Comparison of ENCODE assay signal across 14 cellular contexts in the genomic region with DNA sequence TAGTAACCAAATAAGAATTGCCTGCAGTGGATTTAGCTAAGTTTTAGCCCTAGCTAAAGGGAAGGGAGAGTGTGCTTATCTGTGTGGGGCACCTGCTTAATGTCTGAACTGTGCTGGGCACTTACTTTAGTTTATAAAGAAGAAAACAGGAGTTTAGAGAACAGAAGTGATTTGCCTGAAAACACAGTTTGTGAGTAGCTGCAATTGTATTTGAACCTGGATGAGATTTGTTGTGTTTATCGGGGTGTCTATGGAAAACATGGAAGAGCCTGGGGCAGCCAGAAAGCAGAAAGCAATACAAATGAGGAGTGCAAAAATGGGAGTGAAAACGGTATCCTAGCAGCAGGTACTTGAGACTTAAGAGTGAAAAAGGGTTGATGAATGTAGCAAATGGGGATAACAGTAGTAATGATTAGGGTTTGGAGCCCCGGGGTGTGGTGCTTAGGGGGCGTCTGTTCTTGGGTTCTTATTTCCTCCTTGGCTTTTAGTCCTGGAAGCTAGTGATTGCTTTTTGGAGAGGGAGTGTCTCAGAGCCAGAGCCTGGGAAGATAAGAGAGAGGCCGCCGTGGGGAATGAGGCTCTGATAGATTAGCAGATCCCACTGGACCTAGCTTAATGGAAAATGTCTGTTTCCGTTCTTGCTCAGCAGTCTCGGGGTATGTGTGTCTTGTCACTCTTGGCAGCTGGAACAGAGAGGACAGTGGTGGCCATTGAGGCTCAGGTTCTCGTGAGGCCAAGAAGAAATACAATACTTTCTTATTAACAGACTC. TPM values are rescaled to one million over a fixed set of nuclear protein-coding genes. Genes with fewer than 3 reads are reported as not detected.
DNase-seq lines count a peak whose midpoint lies in the region; ATAC-seq, FAIRE-seq and TF ChIP-seq lines count a peak whose summit lies in the region.
"Had no signal": no experiment of that assay in that cellular context is flagged by ENCODE, and none has a peak within 500 bp of the region (broad histone marks: within the 10 kb centered on the region; RNA-seq: fewer than 3 reads in every experiment).

No MANE protein-coding gene starts in this region.

- H3K36me3 ChIP-seq in left ventricle myocardium inferior (peaks cover 8% of the 10 kb centered on the region), small intestine (ENCODE audit: control insufficient read depth in 2 of 2, insufficient read depth in 2 of 2, low read length in 2 of 2) (peaks cover 0 to 3% of the 10 kb centered on the region in 2 donors)

- no peaks in the 10 kb centered on the region for H3K27me3 Mint-ChIP-seq in activated CD4-positive, alpha-beta T cell treated with anti-CD3 and anti-CD28 coated beads for 36 hours
- no peaks in the 10 kb centered on the region for H3K27me3 Mint-ChIP-seq in WTC11 (ENCODE audit: low read depth)

- ATAC-seq in activated CD4-positive, alpha-beta T cell treated with anti-CD3 and anti-CD28 coated beads for 36 hours = no peak
- ATAC-seq in WTC11 = no peak
- no peak for ATAC-seq in GM18907 (IDR thresholded peaks at IDR 0.05; ENCODE audit: unreplicated experiment)

- H3K4me3 ChIP-seq in left ventricle myocardium inferior (peak overlapping the region; percentile 7), small intestine (ENCODE audit: low read depth in 1 of 2, low read length in 2 of 2) (no peak overlapping the region)
- H3K4me3 ChIP-seq: suprapubic skin had no signal

- no peaks in the 10 kb centered on the region for H3K27me3 ChIP-seq in left ventricle myocardium inferior (ENCODE audit: low read depth)
- H3K27me3 ChIP-seq in small intestine (ENCODE audit: control insufficient read depth in 2 of 2, insufficient read depth in 2 of 2, low read length in 2 of 2) = no peaks in the 10 kb centered on the region
- H3K27me3 ChIP-seq: suprapubic skin had no signal

- H3K4me1 ChIP-seq in left ventricle myocardium inferior = peaks cover 88% of the 10 kb centered on the region
- H3K4me1 ChIP-seq in small intestine (ENCODE audit: control insufficient read depth in 2 of 2, insufficient read depth in 1 of 2, low read depth in 1 of 2, low read length in 1 of 2) = peaks cover 4 to 11% of the 10 kb centered on the region in 2 donors

- peaks cover 45% of the 10 kb centered on the region for H3K36me3 Mint-ChIP-seq in activated CD4-positive, alpha-beta T cell treated with anti-CD3 and anti-CD28 coated beads for 36 hours (ENCODE audit: low read depth)
- H3K36me3 Mint-ChIP-seq in WTC11 = peaks cover 16% of the 10 kb centered on the region

- no peaks in the 10 kb centered on the region for H3K9me3 Mint-ChIP-seq in activated CD4-positive, alpha-beta T cell treated with anti-CD3 and anti-CD28 coated beads for 36 hours (ENCODE audit: low read depth)
- H3K9me3 Mint-ChIP-seq in WTC11 = no peaks in the 10 kb centered on the region

- TF ChIP-seq CTCF in WTC11 (IDR thresholded peaks at IDR 0.05) (no peak), left ventricle myocardium inferior (IDR thresholded peaks at IDR 0.05; ENCODE audit: borderline replicate concordance) (no peak)

- H3K4me3 Mint-ChIP-seq in activated CD4-positive, alpha-beta T cell treated with anti-CD3 and anti-CD28 coated beads for 36 hours = no peak overlapping the region
- H3K4me3 Mint-ChIP-seq in WTC11 = no peak overlapping the region

- no peak for DNase-seq in activated CD4-positive, alpha-beta T cell treated with anti-CD3 and anti-CD28 coated beads for 36 hours
- no peak for DNase-seq in activated CD4-positive, alpha-beta T cell treated with anti-CD3 and anti-CD28 coated beads, Interleukin-2, amount 50 U/mL, for 4 hours
- no peak for DNase-seq in WTC11 (ENCODE audit: low spot score)
- peak; percentile 41 for DNase-seq in left ventricle myocardium inferior
- DNase-seq in small intestine = peak; percentile 7
- DNase-seq in urothelium cell line (ENCODE audit: low spot score) = no peak
- DNase-seq in posterior cingulate gyrus = no peak
- DNase-seq: effector memory CD4-positive, alpha-beta T cell; NCI-H187 treated with DMSO at 0.1 percent for 48 hours; T-helper 1 cell had no signal

- intact Hi-C loops in activated CD4-positive, alpha-beta T cell treated with anti-CD3 and anti-CD28 coated beads for 36 hours (cut with DNase I, micrococcal nuclease) = no loop called here
- intact Hi-C loops in left ventricle myocardium inferior (cut with micrococcal nuclease) = no loop called here
- intact Hi-C loops in posterior cingulate gyrus (cut with DNase I) = no loop called here

- H3K27ac ChIP-seq in left ventricle myocardium inferior (replicated peaks) = peak overlapping the region; percentile 58
- no peak overlapping the region for H3K27ac ChIP-seq in small intestine (ENCODE audit: low read depth in 1 of 2, low read length in 1 of 2)
- H3K27ac ChIP-seq: KMS-11, suprapubic skin had no signal

- H3K27ac Mint-ChIP-seq in activated CD4-positive, alpha-beta T cell treated with anti-CD3 and anti-CD28 coated beads for 36 hours = peak overlapping the region; percentile 52
- H3K27ac Mint-ChIP-seq in WTC11 = peak overlapping the region; percentile 46; the same call in 1 of the 2 replicates

- 23 to 37% (median 35%) methylated on average over 9 of the region's 9 CpGs for WGBS in small intestine, 3 donors

- POLR2A ChIA-PET in activated CD4-positive, alpha-beta T cell treated with anti-CD3 and anti-CD28 coated beads for 36 hours (lab: Charles Lee) = interaction anchor here (0.7 to 1.1 kb wide), 3 partner anchors 21 to 47 kb away, joined by 3 to 4 read pairs (median 3); a partner anchor contains a TSS
- POLR2A ChIA-PET in WTC11 (lab: Charles Lee) = no interaction called here

- H3K9me3 ChIP-seq in left ventricle myocardium inferior (replicated peaks) = no peaks in the 10 kb centered on the region
- no peaks in the 10 kb centered on the region for H3K9me3 ChIP-seq in small intestine (ENCODE audit: control insufficient read depth, low read depth)
- H3K9me3 ChIP-seq: suprapubic skin had no signal

- FAIRE-seq in small intestine (lab: Jason Lieb, UNC) (no peak), urothelium cell line (lab: Jason Lieb, UNC) (no peak)
- FAIRE-seq: D721Med had no signal

- peaks cover 70% of the 10 kb centered on the region for H3K4me1 Mint-ChIP-seq in activated CD4-positive, alpha-beta T cell treated with anti-CD3 and anti-CD28 coated beads for 36 hours
- peaks cover 27% of the 10 kb centered on the region for H3K4me1 Mint-ChIP-seq in WTC11

- CTCF ChIA-PET in activated CD4-positive, alpha-beta T cell treated with anti-CD3 and anti-CD28 coated beads for 36 hours (lab: Charles Lee) = interaction anchor here (0.8 to 8.9 kb wide), 6 partner anchors 21 to 86 kb away, joined by 3 to 128 read pairs (median 6); a partner anchor contains a TSS
- CTCF ChIA-PET in WTC11 (lab: Charles Lee) = interaction anchor here (1.0 to 2.3 kb wide), 4 partner anchors 21 to 149 kb away, joined by 3 to 6 read pairs (median 4); no protein-coding TSS in a partner anchor

TF ChIP-seq in WTC11, 78 proteins besides CTCF, POLR2A, EP300 and RAD21 (continues in another document):
- TF ChIP-seq, protein P1, sequence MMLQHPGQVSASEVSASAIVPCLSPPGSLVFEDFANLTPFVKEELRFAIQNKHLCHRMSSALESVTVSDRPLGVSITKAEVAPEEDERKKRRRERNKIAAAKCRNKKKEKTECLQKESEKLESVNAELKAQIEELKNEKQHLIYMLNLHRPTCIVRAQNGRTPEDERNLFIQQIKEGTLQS (CRISPR knock-in tag; conservative IDR thresholded peaks at IDR 0.05) = no peak
- TF ChIP-seq, protein P2, sequence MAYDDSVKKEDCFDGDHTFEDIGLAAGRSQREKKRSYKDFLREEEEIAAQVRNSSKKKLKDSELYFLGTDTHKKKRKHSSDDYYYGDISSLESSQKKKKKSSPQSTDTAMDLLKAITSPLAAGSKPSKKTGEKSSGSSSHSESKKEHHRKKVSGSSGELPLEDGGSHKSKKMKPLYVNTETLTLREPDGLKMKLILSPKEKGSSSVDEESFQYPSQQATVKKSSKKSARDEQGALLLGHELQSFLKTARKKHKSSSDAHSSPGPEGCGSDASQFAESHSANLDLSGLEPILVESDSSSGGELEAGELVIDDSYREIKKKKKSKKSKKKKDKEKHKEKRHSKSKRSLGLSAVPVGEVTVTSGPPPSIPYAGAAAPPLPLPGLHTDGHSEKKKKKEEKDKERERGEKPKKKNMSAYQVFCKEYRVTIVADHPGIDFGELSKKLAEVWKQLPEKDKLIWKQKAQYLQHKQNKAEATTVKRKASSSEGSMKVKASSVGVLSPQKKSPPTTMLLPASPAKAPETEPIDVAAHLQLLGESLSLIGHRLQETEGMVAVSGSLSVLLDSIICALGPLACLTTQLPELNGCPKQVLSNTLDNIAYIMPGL (CRISPR knock-in tag; IDR thresholded peaks at IDR 0.05) = no peak
- TF ChIP-seq, protein P3, sequence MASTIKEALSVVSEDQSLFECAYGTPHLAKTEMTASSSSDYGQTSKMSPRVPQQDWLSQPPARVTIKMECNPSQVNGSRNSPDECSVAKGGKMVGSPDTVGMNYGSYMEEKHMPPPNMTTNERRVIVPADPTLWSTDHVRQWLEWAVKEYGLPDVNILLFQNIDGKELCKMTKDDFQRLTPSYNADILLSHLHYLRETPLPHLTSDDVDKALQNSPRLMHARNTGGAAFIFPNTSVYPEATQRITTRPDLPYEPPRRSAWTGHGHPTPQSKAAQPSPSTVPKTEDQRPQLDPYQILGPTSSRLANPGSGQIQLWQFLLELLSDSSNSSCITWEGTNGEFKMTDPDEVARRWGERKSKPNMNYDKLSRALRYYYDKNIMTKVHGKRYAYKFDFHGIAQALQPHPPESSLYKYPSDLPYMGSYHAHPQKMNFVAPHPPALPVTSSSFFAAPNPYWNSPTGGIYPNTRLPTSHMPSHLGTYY (CRISPR knock-in tag; IDR thresholded peaks at IDR 0.05) = no peak

RNA-seq across cellular contexts. Expression of a gene that starts 5.6 kb away (rescaled TPM):
- total RNA-seq in activated CD4-positive, alpha-beta T cell treated with anti-CD3 and anti-CD28 coated beads for 36 hours = 100 to 1,000 TPM in 1 of 2 experiments, 10 to 100 TPM in 1; 80.4 to 110 TPM
- total RNA-seq in WTC11 (2021) (97.4 to 98.5 TPM (median 98.0 TPM) in 3 replicates), left ventricle myocardium inferior (36.3 TPM)
- 10 to 100 TPM; 45.2 to 55.0 (median 50.5) TPM for polyA plus RNA-seq in small intestine

RNA-seq across cellular contexts. Expression of a gene that starts 21.4 kb away (rescaled TPM):
- total RNA-seq in activated CD4-positive, alpha-beta T cell treated with anti-CD3 and anti-CD28 coated beads for 36 hours = 100 to 1,000 TPM; 312 to 358 TPM
- total RNA-seq in WTC11 (2021) (301 to 339 TPM (median 318 TPM) in 3 replicates), left ventricle myocardium inferior (145 TPM)
- polyA plus RNA-seq in small intestine = 100 to 1,000 TPM; 273 to 308 (median 280) TPM

RNA-seq across cellular contexts. Expression of a gene that starts 32.0 kb away (rescaled TPM):
- total RNA-seq in activated CD4-positive, alpha-beta T cell treated with anti-CD3 and anti-CD28 coated beads for 36 hours = 10 to 100 TPM; 81.9 to 89.7 TPM
- 35.1 to 37.4 TPM (median 35.2 TPM) in 3 replicates for total RNA-seq in WTC11 (2021)
- 92.1 TPM for total RNA-seq in left ventricle myocardium inferior
- 100 to 1,000 TPM in 1 of 3 donors, 10 to 100 TPM in 2; 57.7 to 102 (median 59.2) TPM for polyA plus RNA-seq in small intestine

RNA-seq across cellular contexts. Expression of a gene that starts 43.7 kb away (rescaled TPM):
- total RNA-seq in activated CD4-positive, alpha-beta T cell treated with anti-CD3 and anti-CD28 coated beads for 36 hours = 100 to 1,000 TPM; 189 to 211 TPM
- 4.9 to 6.9 TPM (median 6.6 TPM) in 3 replicates for total RNA-seq in WTC11 (2021)
- total RNA-seq in left ventricle myocardium inferior = 0.88 TPM
- polyA plus RNA-seq in small intestine = 1 to 10 TPM in 2 of 3 donors, under 1 TPM in 1; 0.89 to 2.7 (median 2.2) TPM

RNA-seq across cellular contexts. Expression of a gene that starts 44.3 kb away (rescaled TPM):
- 10 to 100 TPM; 48.4 to 65.2 TPM for total RNA-seq in activated CD4-positive, alpha-beta T cell treated with anti-CD3 and anti-CD28 coated beads for 36 hours
- total RNA-seq in WTC11 (2021) = 37.2 to 43.8 TPM (median 42.2 TPM) in 3 replicates
- 11.5 TPM for total RNA-seq in left ventricle myocardium inferior
- polyA plus RNA-seq in small intestine = 10 to 100 TPM; 12.5 to 16.6 (median 13.2) TPM

Comparison
In these comparisons a context has a peak if more than half of its experiments do, and no peak if none do; other contexts are left out.
1. DNase-seq: peak in left ventricle myocardium inferior (single experiment) and small intestine (single experiment); none in activated CD4-positive, alpha-beta T cell treated with anti-CD3 and anti-CD28 coated beads for 36 hours (single experiment), activated CD4-positive, alpha-beta T cell treated with anti-CD3 and anti-CD28 coated beads, Interleukin-2, amount 50 U/mL, for 4 hours (0 of 2), WTC11 (single experiment), urothelium cell line (single experiment) and posterior cingulate gyrus (0 of 10).